Comparison of ENCODE assay signal across 31 cellular contexts in genomic region chr1:86861424-86861823, GRCh38. TPM values are rescaled to one million over a fixed set of nuclear protein-coding genes. Genes with fewer than 3 reads are reported as not detected.
DNase-seq lines count a peak whose midpoint lies in the region; ATAC-seq lines count a peak whose summit lies in the region.
"Had no signal": no experiment of that assay in that cellular context is flagged by ENCODE, and none has a peak within 500 bp of the region (broad histone marks: within the 10 kb centered on the region; RNA-seq: fewer than 3 reads in every experiment).

No MANE protein-coding gene starts in this region.

- H3K27me3 Mint-ChIP-seq in activated naive CD8-positive, alpha-beta T cell: no peaks in the 10 kb centered on the region
- no peaks in the 10 kb centered on the region for H3K27me3 Mint-ChIP-seq in activated naive CD8-positive, alpha-beta T cell treated with anti-CD3 and anti-CD28 coated beads, Interleukin-2, amount 50 U/mL, for 24 hours
- H3K27me3 Mint-ChIP-seq: stimulated activated naive CD8-positive, alpha-beta T cell treated with anti-CD3 and anti-CD28 coated beads, Interleukin-15, Interleukin-2, amounts not matched to agents 100 ng/mL and 50 ng/mL, for 24 hours had no signal

- peaks cover 2% of the 10 kb centered on the region for H3K36me3 Mint-ChIP-seq in activated naive CD8-positive, alpha-beta T cell
- H3K36me3 Mint-ChIP-seq in activated naive CD8-positive, alpha-beta T cell treated with anti-CD3 and anti-CD28 coated beads, Interleukin-2, amount 50 U/mL, for 24 hours (ENCODE audit: low read depth): peaks cover 5% of the 10 kb centered on the region

- H3K4me3 Mint-ChIP-seq in activated naive CD8-positive, alpha-beta T cell: no peak overlapping the region
- H3K4me3 Mint-ChIP-seq in activated naive CD8-positive, alpha-beta T cell treated with anti-CD3 and anti-CD28 coated beads, Interleukin-2, amount 50 U/mL, for 24 hours: no peak overlapping the region
- H3K4me3 Mint-ChIP-seq: nephron progenitor cell; stimulated activated naive CD8-positive, alpha-beta T cell treated with anti-CD3 and anti-CD28 coated beads, Interleukin-15, Interleukin-2, amounts not matched to agents 100 ng/mL and 50 ng/mL, for 24 hours; T-helper 2 cell treated with Interferon-gamma antibody and Interleukin-4, amounts not matched to agents 5 μg/mL and 100 μg/mL, for 36 hours had no signal

- peaks cover 7% of the 10 kb centered on the region for H3K4me1 Mint-ChIP-seq in activated naive CD8-positive, alpha-beta T cell (ENCODE audit: low read depth)
- H3K4me1 Mint-ChIP-seq in activated naive CD8-positive, alpha-beta T cell treated with anti-CD3 and anti-CD28 coated beads, Interleukin-2, amount 50 U/mL, for 24 hours: peaks cover 7% of the 10 kb centered on the region
- H3K4me1 Mint-ChIP-seq: nephron progenitor cell had no signal

- ATAC-seq in activated naive CD8-positive, alpha-beta T cell treated with anti-CD3 and anti-CD28 coated beads, Interleukin-2, amount 50 U/mL, for 24 hours: no peak
- ATAC-seq in HG03432 (IDR thresholded peaks at IDR 0.05; ENCODE audit: unreplicated experiment) (peak; percentile 61), left lobe of liver (peak; percentile 33)
- ATAC-seq: body of pancreas, heart left ventricle, Panc1 had no signal

- no peak for DNase-seq in activated naive CD8-positive, alpha-beta T cell treated with anti-CD3 and anti-CD28 coated beads, Interleukin-2, amount 50 U/mL, for 24 hours
- DNase-seq in left lobe of liver (ENCODE audit: low spot score) (no peak), iPS-NIHi11 (ENCODE audit: low spot score) (no peak), NCI-H2171 treated with DMSO at 0.1 percent for 48 hours (lab: John Stamatoyannopoulos, UW) (no peak), HT-29 (ENCODE audit: low spot score) (no peak)
- DNase-seq: ACHN; activated CD8-positive, alpha-beta memory T cell treated with anti-CD3 and anti-CD28 coated beads for 24 hours; activated gamma-delta T cell; activated T-cell treated with anti-CD3 and anti-CD28 coated beads for 4 hours; body of pancreas; cerebellar nuclear complex; COR-L47; DMS53; dorsolateral prefrontal cortex; esophagus squamous epithelium; foreskin melanocyte; heart left ventricle; kidney; MV-4-11; NCI-H1436; NCI-H2081 treated with DMSO at 0.1 percent for 48 hours; NCI-H345; NCI-H69; nephron progenitor cell; ovary; SHP77 had no signal

- H3K9me3 Mint-ChIP-seq in activated naive CD8-positive, alpha-beta T cell (ENCODE audit: low read depth): no peaks in the 10 kb centered on the region
- H3K9me3 Mint-ChIP-seq in activated naive CD8-positive, alpha-beta T cell treated with anti-CD3 and anti-CD28 coated beads, Interleukin-2, amount 50 U/mL, for 24 hours: no peaks in the 10 kb centered on the region
- H3K9me3 Mint-ChIP-seq: nephron progenitor cell; stimulated activated naive CD8-positive, alpha-beta T cell treated with anti-CD3 and anti-CD28 coated beads, Interleukin-15, Interleukin-2, amounts not matched to agents 100 ng/mL and 50 ng/mL, for 24 hours; T-helper 2 cell treated with Interferon-gamma antibody and Interleukin-4, amounts not matched to agents 5 μg/mL and 100 μg/mL, for 36 hours had no signal

- H3K27ac Mint-ChIP-seq in activated naive CD8-positive, alpha-beta T cell: peak overlapping the region; percentile 18
- H3K27ac Mint-ChIP-seq in activated naive CD8-positive, alpha-beta T cell treated with anti-CD3 and anti-CD28 coated beads, Interleukin-2, amount 50 U/mL, for 24 hours: no peak overlapping the region
- H3K27ac Mint-ChIP-seq: nephron progenitor cell; stimulated activated naive CD8-positive, alpha-beta T cell treated with anti-CD3 and anti-CD28 coated beads, Interleukin-15, Interleukin-2, amounts not matched to agents 100 ng/mL and 50 ng/mL, for 24 hours; T-helper 2 cell treated with Interferon-gamma antibody and Interleukin-4, amounts not matched to agents 5 μg/mL and 100 μg/mL, for 36 hours had no signal

RNA-seq across cellular contexts. Expression of gene SELENOF, which starts 52.5 kb away (rescaled TPM):
- total RNA-seq in left lobe of liver: 105 TPM
- 98.7 and 126 TPM in 2 replicates for total RNA-seq in HT-29 (2014; rRNA removed; shearing (Covaris generic))

RNA-seq across cellular contexts. Expression of gene HS2ST1, which starts 53.0 kb away (rescaled TPM):
- 15.6 TPM for total RNA-seq in left lobe of liver
- total RNA-seq in HT-29 (2014; rRNA removed; shearing (Covaris generic)): 20.2 and 27.1 TPM in 2 replicates
